In the genomic region with DNA sequence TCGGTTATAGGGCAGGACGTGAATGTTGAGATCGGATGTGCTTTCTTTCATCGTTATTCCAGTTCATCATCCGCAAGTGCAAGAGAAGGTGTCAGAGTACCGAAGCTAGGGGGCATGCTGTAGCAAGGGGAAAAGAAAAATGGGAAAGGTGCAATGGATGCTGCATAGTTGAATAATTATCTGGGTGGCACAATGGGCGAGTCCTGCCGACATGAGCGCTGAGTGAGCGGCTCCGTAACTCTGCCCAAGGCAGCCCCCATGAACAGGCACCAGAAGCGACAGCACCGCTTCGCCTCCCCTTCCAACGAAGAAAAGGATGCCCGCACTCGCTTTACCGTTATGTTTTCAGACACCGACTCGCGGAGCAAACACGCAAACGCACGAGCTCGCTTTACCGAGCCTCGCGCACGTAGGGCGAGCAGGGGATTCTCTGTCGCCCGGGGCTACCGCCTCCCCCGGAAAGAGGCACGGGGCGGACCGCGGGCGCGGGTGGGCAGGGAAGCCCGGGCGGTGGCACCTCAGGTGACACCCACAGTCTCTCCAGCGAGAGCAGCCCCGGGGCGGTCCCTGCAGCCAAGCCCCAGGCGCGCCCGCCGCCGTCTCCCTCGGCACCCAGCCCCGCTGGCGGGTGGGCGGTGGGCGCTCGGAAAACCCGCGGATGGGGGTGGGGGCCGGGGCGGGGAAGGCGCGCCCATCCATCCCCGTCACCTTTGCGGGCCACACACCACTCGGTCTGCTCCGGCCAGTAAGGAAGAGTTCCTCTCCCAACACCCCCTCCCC, we compare ENCODE assay signal across 8 cellular contexts. TPM values are rescaled to one million over a fixed set of nuclear protein-coding genes. Genes with fewer than 3 reads are reported as not detected.
DNase-seq lines count a peak whose midpoint lies in the region; ATAC-seq and TF ChIP-seq lines count a peak whose summit lies in the region.

No MANE protein-coding gene starts in this region.

- intact Hi-C loops in CD8-positive, alpha-beta T cell (cut with DNase I, micrococcal nuclease), result loop anchor here (1.0 to 10.0 kb wide), 9 partner anchors 138 to 1914 kb away; a partner anchor contains a TSS
- intact Hi-C loops in head of caudate nucleus (cut with DNase I), result no loop called here
- intact Hi-C loops in testis (cut with DNase I; ENCODE audit: low total_unique reads), result loop anchor here (10.0 kb wide), 1 partner anchor 216 kb away; no protein-coding TSS in a partner anchor

- POLR2A ChIA-PET in CD8-positive, alpha-beta T cell (lab: Charles Lee), result interaction anchor here (1.2 to 4.5 kb wide), 4 partner anchors 139 to 637 kb away, joined by 3 to 36 read pairs (median 4); a partner anchor contains a TSS
- POLR2A ChIA-PET in SK-N-SH (lab: Yijun Ruan, JAX), result interaction anchor here (1.0 to 1.2 kb wide), 2 partner anchors 12 to 211 kb away, joined by 3 to 5 read pairs; no protein-coding TSS in a partner anchor

- H3F3A ChIP-seq in SK-N-SH (replicated peaks; ENCODE audit: insufficient read depth), result no peaks in the 10 kb centered on the region

- no peaks in the 10 kb centered on the region for H3K9me3 ChIP-seq in CD8-positive, alpha-beta T cell (ENCODE audit: low read length)
- H3K9me3 ChIP-seq in SK-N-SH (no peaks in the 10 kb centered on the region), testis (no peaks in the 10 kb centered on the region)

- H3K4me3 ChIP-seq in CD8-positive, alpha-beta T cell (ENCODE audit: low read depth, low read length), result peak overlapping the region; percentile 83
- H3K4me3 ChIP-seq in SK-N-SH (ENCODE audit: low read depth in 2 of 2, low read length in 1 of 2) (peak overlapping the region; percentile 92 to 100), testis (peak overlapping the region; percentile 80 to 96)

- H3K9me3 Mint-ChIP-seq in CD8-positive, alpha-beta T cell, result no peaks in the 10 kb centered on the region
- H3K9me3 Mint-ChIP-seq in activated naive CD4-positive, alpha-beta T cell treated with anti-CD3 and anti-CD28 coated beads, Interleukin-2, amount 50 U/mL, for 72 hours, result no peaks in the 10 kb centered on the region

- H3K27ac Mint-ChIP-seq in CD8-positive, alpha-beta T cell, result peak overlapping the region; percentile 38
- peak overlapping the region in 1 of 2 donors; percentile 57 for H3K27ac Mint-ChIP-seq in activated naive CD4-positive, alpha-beta T cell treated with anti-CD3 and anti-CD28 coated beads, Interleukin-2, amount 50 U/mL, for 72 hours

- peak; percentile 40 for TF ChIP-seq CTCF in CD8-positive, alpha-beta T cell (IDR thresholded peaks at IDR 0.05)
- peak; percentile 67 for TF ChIP-seq CTCF in SK-N-SH (IDR thresholded peaks at IDR 0.05)
- no peak for TF ChIP-seq CTCF in omental fat pad (IDR thresholded peaks at IDR 0.05)
- TF ChIP-seq CTCF in testis (IDR thresholded peaks at IDR 0.05), result peak; percentile 52 to 73 (median 68)

- H3K27ac ChIP-seq in CD8-positive, alpha-beta T cell (ENCODE audit: low read depth, low read length), result peak overlapping the region; percentile 46
- peak overlapping the region; percentile 94 to 99 for H3K27ac ChIP-seq in SK-N-SH (ENCODE audit: low read depth in 2 of 2, low read length in 1 of 2)
- H3K27ac ChIP-seq in testis, result peak overlapping the region; percentile 75 to 92

- no peak for TF ChIP-seq EP300 in SK-N-SH (IDR thresholded peaks at IDR 0.05; ENCODE audit: borderline replicate concordance in 1 of 2, low read depth in 1 of 2, low read length in 1 of 2)

- H2AFZ ChIP-seq in SK-N-SH (ENCODE audit: low read depth), result peak overlapping the region; percentile 93

- peak; percentile 82 for TF ChIP-seq RAD21 in SK-N-SH (IDR thresholded peaks at IDR 0.05; ENCODE audit: low read length)

- peaks cover 29% of the 10 kb centered on the region for H4K20me1 ChIP-seq in SK-N-SH (ENCODE audit: insufficient read depth)

- no peaks in the 10 kb centered on the region for H3K27me3 ChIP-seq in CD8-positive, alpha-beta T cell (ENCODE audit: insufficient read depth, low read length)
- H3K27me3 ChIP-seq in SK-N-SH (ENCODE audit: insufficient read depth) (no peaks in the 10 kb centered on the region), testis (no peaks in the 10 kb centered on the region)

- peak overlapping the region; percentile 77 for H3K4me3 Mint-ChIP-seq in CD8-positive, alpha-beta T cell

- peaks cover 5% of the 10 kb centered on the region for H3K4me1 Mint-ChIP-seq in CD8-positive, alpha-beta T cell (ENCODE audit: low read depth)

- peak; percentile 34 to 78 (median 56) for DNase-seq in CD8-positive, alpha-beta T cell
- DNase-seq in NAMALWA (ENCODE audit: low spot score) (peak; percentile 85), SK-N-SH (peak; percentile 72), head of caudate nucleus (peak; percentile 16 to 85 (median 64)), omental fat pad (ENCODE audit: low spot score) (no peak), testis (peak; percentile 76)
- DNase-seq in activated naive CD4-positive, alpha-beta T cell treated with anti-CD3 and anti-CD28 coated beads, Interleukin-2, amount 50 U/mL, for 72 hours (ENCODE audit: low spot score in 2 of 2), result peak; percentile 44 to 61

- H3K4me2 ChIP-seq in SK-N-SH, result peak overlapping the region; percentile 85

- H3K36me3 ChIP-seq in CD8-positive, alpha-beta T cell (ENCODE audit: insufficient read depth, low read length), result no peaks in the 10 kb centered on the region
- H3K36me3 ChIP-seq in SK-N-SH (replicated peaks in 1 of 2; ENCODE audit: control insufficient read depth in 1 of 2, insufficient read depth in 2 of 2, low read length in 1 of 2), result peaks cover 0 to 2% of the 10 kb centered on the region in 2 experiments
- H3K36me3 ChIP-seq in testis (ENCODE audit: low read depth, missing control alignments), result no peaks in the 10 kb centered on the region

- peak overlapping the region; percentile 99 for H3K9ac ChIP-seq in SK-N-SH

- 3% methylated on average over 32 of the region's 66 CpGs for WGBS in SK-N-SH (ENCODE audit: low lambda C conversion rate)
- WGBS in testis, 2 donors, result 1 to 2% methylated on average over 14 to 54 of the region's 66 CpGs

- H3K27me3 Mint-ChIP-seq in CD8-positive, alpha-beta T cell (ENCODE audit: low read depth), result peaks cover 16% of the 10 kb centered on the region

- H3K9me2 ChIP-seq in SK-N-SH, result no peaks in the 10 kb centered on the region; the same call in 1 of the 2 replicates

- CTCF ChIA-PET in CD8-positive, alpha-beta T cell (lab: Charles Lee), result interaction anchor here (0.7 to 5.6 kb wide), 7 partner anchors 28 to 259 kb away, joined by 3 to 34 read pairs (median 3); no protein-coding TSS in a partner anchor
- CTCF ChIA-PET in SK-N-SH (lab: Yijun Ruan, JAX), result interaction anchor here (0.6 to 7.3 kb wide), 15 partner anchors 11 to 474 kb away, joined by 3 to 63 read pairs (median 4); no protein-coding TSS in a partner anchor

- no peak for TF ChIP-seq POLR2A in testis (IDR thresholded peaks at IDR 0.05)

- peaks cover 28% of the 10 kb centered on the region for H3K4me1 ChIP-seq in CD8-positive, alpha-beta T cell (ENCODE audit: insufficient read depth, low read length)
- H3K4me1 ChIP-seq in SK-N-SH (ENCODE audit: control insufficient read depth in 1 of 2, insufficient read depth in 2 of 2, low read depth in 1 of 2, low read length in 1 of 2) (peaks cover 11 to 47% of the 10 kb centered on the region in 2 experiments), testis (peaks cover 29% of the 10 kb centered on the region)

- ATAC-seq in CD8-positive, alpha-beta T cell, result peak; percentile 61
- ATAC-seq in GM21737 (IDR thresholded peaks at IDR 0.05; ENCODE audit: unreplicated experiment) (peak; percentile 32), omental fat pad (ENCODE audit: low FRiP score) (peak; percentile 60)
- ATAC-seq in activated naive CD4-positive, alpha-beta T cell treated with anti-CD3 and anti-CD28 coated beads, Interleukin-2, amount 50 U/mL, for 72 hours, result peak; percentile 39 to 41

- peaks cover 11% of the 10 kb centered on the region for H3K36me3 Mint-ChIP-seq in CD8-positive, alpha-beta T cell
- H3K36me3 Mint-ChIP-seq in activated naive CD4-positive, alpha-beta T cell treated with anti-CD3 and anti-CD28 coated beads, Interleukin-2, amount 50 U/mL, for 72 hours, result no peaks in the 10 kb centered on the region

- peaks cover 86% of the 10 kb centered on the region for H3K79me2 ChIP-seq in SK-N-SH (ENCODE audit: insufficient read depth)

TF ChIP-seq in SK-N-SH, 30 proteins besides CTCF, POLR2A, EP300 and RAD21:
- TF ChIP-seq SIN3A (IDR thresholded peaks at IDR 0.05; ENCODE audit: borderline replicate concordance, low read depth, low read length), result peak; percentile 66; the same call in 1 of the 2 replicates
- peak; percentile 64 for TF ChIP-seq SMC3 (IDR thresholded peaks at IDR 0.05; ENCODE audit: low read depth, low read length)
- TF ChIP-seq ELF1 (IDR thresholded peaks at IDR 0.05), result no peak
- peak; percentile 61; the same call in 1 of the 2 replicates for TF ChIP-seq YY1 (IDR thresholded peaks at IDR 0.05; ENCODE audit: low read depth)
- TF ChIP-seq, protein P1, sequence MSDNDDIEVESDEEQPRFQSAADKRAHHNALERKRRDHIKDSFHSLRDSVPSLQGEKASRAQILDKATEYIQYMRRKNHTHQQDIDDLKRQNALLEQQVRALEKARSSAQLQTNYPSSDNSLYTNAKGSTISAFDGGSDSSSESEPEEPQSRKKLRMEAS (IDR thresholded peaks at IDR 0.05; ENCODE audit: low read depth), result 0 out of 2 replicates have a peak, but pooled peaks have one; percentile 25
- no peak for TF ChIP-seq RXRA (IDR thresholded peaks at IDR 0.05; ENCODE audit: borderline replicate concordance, low read depth)
- peak; percentile 56; the same call in 1 of the 2 replicates for TF ChIP-seq MXI1 (IDR thresholded peaks at IDR 0.05; ENCODE audit: low read depth, low read length)
- peak; percentile 30 for TF ChIP-seq CHD2 (IDR thresholded peaks at IDR 0.05; ENCODE audit: low read length, partially characterized antibody)
- peak; percentile 50; the same call in 1 of the 2 replicates for TF ChIP-seq RCOR1 (IDR thresholded peaks at IDR 0.05; ENCODE audit: low read length)

RNA-seq across cellular contexts. Expression of a gene that starts 0.7 kb away (rescaled TPM):
- total RNA-seq in CD8-positive, alpha-beta T cell, result 1 to 10 TPM; 1.1 to 1.7 TPM
- polyA plus RNA-seq in SK-N-SH (2012; rRNA removed) (31.4 and 35.9 TPM in 2 replicates), testis (ENCODE audit: insufficient read depth, low read depth, low replicate concordance) (158 TPM)
- polyA plus RNA-seq in SK-N-SH (2012; cell fraction: cytosol; rRNA removed), result 40.9 and 43.3 TPM in 2 replicates
- polyA plus RNA-seq in SK-N-SH (2012; cell fraction: nucleus; rRNA removed), result 17.4 and 28.4 TPM in 2 replicates
- total RNA-seq in activated naive CD4-positive, alpha-beta T cell treated with anti-CD3 and anti-CD28 coated beads, Interleukin-2, amount 50 U/mL, for 72 hours, result 1 to 10 TPM; 3.9 to 4.3 TPM
- total RNA-seq in omental fat pad (10 to 100 TPM in 3 of 4 donors, 1 to 10 TPM in 1; 5.8 to 15.6 (median 12.2) TPM), testis (100 to 1,000 TPM; 102 to 204 TPM)

RNA-seq across cellular contexts. Expression of a gene that starts 1.4 kb away (rescaled TPM):
- 10 to 100 TPM; 36.7 to 40.0 TPM for total RNA-seq in CD8-positive, alpha-beta T cell
- polyA plus RNA-seq in SK-N-SH (2012; rRNA removed), result 7.4 and 9.5 TPM in 2 replicates
- polyA plus RNA-seq in SK-N-SH (2012; cell fraction: cytosol; rRNA removed), result 9.9 and 12.2 TPM in 2 replicates
- 5.3 and 6.7 TPM in 2 replicates for polyA plus RNA-seq in SK-N-SH (2012; cell fraction: nucleus; rRNA removed)
- 10 to 100 TPM; 26.0 to 40.1 TPM for total RNA-seq in activated naive CD4-positive, alpha-beta T cell treated with anti-CD3 and anti-CD28 coated beads, Interleukin-2, amount 50 U/mL, for 72 hours
- 10 to 100 TPM; 16.0 to 19.5 (median 18.0) TPM for total RNA-seq in omental fat pad
- 10 to 100 TPM; 16.3 to 20.1 TPM for total RNA-seq in testis
- 17.9 TPM for polyA plus RNA-seq in testis (ENCODE audit: insufficient read depth, low read depth, low replicate concordance)

Comparison
In these comparisons a context has a peak if more than half of its experiments do, and no peak if none do; other contexts are left out.
1. H3K27ac ChIP-seq: peak in every context shown above with its lines; median percentile 96 in SK-N-SH; 84 in testis; 46 in CD8-positive, alpha-beta T cell.
2. CTCF ChIP-seq: peak in CD8-positive, alpha-beta T cell (single experiment), SK-N-SH (single experiment) and testis (3 of 3); none in omental fat pad (0 of 3).
3. RNA of a gene that starts 0.7 kb away (total RNA-seq): 102 to 204 TPM in testis; 5.8 to 15.6 TPM in omental fat pad, 3.9 to 4.3 TPM in activated naive CD4-positive, alpha-beta T cell treated with anti-CD3 and anti-CD28 coated beads, Interleukin-2, amount 50 U/mL, for 72 hours and 1.1 to 1.7 TPM in CD8-positive, alpha-beta T cell; every median in the first group is over 4 times any median in the second.
4. Peak in every context shown above with its lines, with median percentiles within 50 percentile points of each other: ATAC-seq and H3K4me3 ChIP-seq.